In genomic region chr7:45111298-45112223, GRCh38 we compare ENCODE assay signal across 1 cellular context.
TF ChIP-seq lines count a peak whose summit lies in the region.

Gene TBRG4 (minus strand): TSS chr7:45111697. CDS start chr7:45109237, 2,460 bp downstream.

TF ChIP-seq in K562, 482 proteins besides CTCF, POLR2A, EP300 and RAD21 (continued from another document and continues in another):
- TF ChIP-seq ZNF589 (CRISPR knock-in tag; IDR thresholded peaks at IDR 0.05; ENCODE audit: low read depth) (0 out of 2 replicates have a peak, but pooled peaks have one; percentile 42), SMARCC2 (IDR thresholded peaks at IDR 0.05; ENCODE audit: low read depth) (0 out of 2 replicates have a peak, but pooled peaks have one; percentile 42), PHB (CRISPR knock-in tag; IDR thresholded peaks at IDR 0.05) (peak; percentile 70; the same call in 1 of the 2 replicates), SAP30 (IDR thresholded peaks at IDR 0.05; ENCODE audit: borderline replicate concordance, insufficient read depth, low read depth, low read length, poor library complexity, severe bottlenecking) (peak; percentile 97), C11orf30 (IDR thresholded peaks at IDR 0.05; ENCODE audit: low read depth) (peak; percentile 98), ZFX (CRISPR knock-in tag; IDR thresholded peaks at IDR 0.05) (peak; percentile 98), ZNF668 (CRISPR knock-in tag; IDR thresholded peaks at IDR 0.05) (0 out of 2 replicates have a peak, but pooled peaks have one; percentile 8), TAF9B (IDR thresholded peaks at IDR 0.05; ENCODE audit: partially characterized antibody) (peak; percentile 95), PREB (CRISPR knock-in tag; IDR thresholded peaks at IDR 0.05) (no peak), MGA (IDR thresholded peaks at IDR 0.05) (peak; percentile 54), DLX4 (CRISPR knock-in tag; IDR thresholded peaks at IDR 0.05) (no peak), JUN (IDR thresholded peaks at IDR 0.05; ENCODE audit: borderline replicate concordance, low read depth, low read length) (peak; percentile 63; the same call in 1 of the 2 replicates), JUN (CRISPR knock-in tag; IDR thresholded peaks at IDR 0.05; ENCODE audit: borderline replicate concordance) (no peak), VEZF1 (CRISPR knock-in tag; IDR thresholded peaks at IDR 0.05) (peak; percentile 53), AFF4 (CRISPR knock-in tag; IDR thresholded peaks at IDR 0.05) (peak; percentile 91), THAP12 (CRISPR knock-in tag; IDR thresholded peaks at IDR 0.05) (peak; percentile 90; the same call in 1 of the 2 replicates), PKNOX1 (IDR thresholded peaks at IDR 0.05) (peak; percentile 74), CHAMP1 (IDR thresholded peaks at IDR 0.05) (0 out of 2 replicates have a peak, but pooled peaks have one; percentile 56)
